ENCODE assay signal across 1 cellular context in genomic region chr2:9799011-9799596, GRCh38.
TF ChIP-seq lines count a peak whose summit lies in the region.

No MANE protein-coding gene starts in this region.

TF ChIP-seq in GM23338, 12 proteins besides CTCF, POLR2A, EP300 and RAD21 (continued from another document):
- TF ChIP-seq ZNF462 (CRISPR knock-in tag; IDR thresholded peaks at IDR 0.05) (no peak), JUNB (IDR thresholded peaks at IDR 0.05; ENCODE audit: unreplicated experiment) (no peak)
